In genomic region chr4:3074078-3074845, GRCh38 we compare ENCODE assay signal across 1 cellular context.
TF ChIP-seq lines count a peak whose summit lies in the region.

Gene HTT (plus strand): TSS chr4:3074681. CDS start chr4:3074826, 145 bp downstream.
Gene HTT-AS (minus strand): TSS chr4:3074538.

TF ChIP-seq in HepG2, 621 proteins besides CTCF, POLR2A, EP300 and RAD21 (continued from another document and continues in another):
- TF ChIP-seq TRAFD1 (CRISPR knock-in tag; IDR thresholded peaks at IDR 0.05; ENCODE audit: borderline replicate concordance) (no peak), HOXA3 (CRISPR knock-in tag; IDR thresholded peaks at IDR 0.05) (peak; percentile 60), PHF8 (CRISPR knock-in tag; IDR thresholded peaks at IDR 0.05) (peak; percentile 86), ZNF225 (CRISPR knock-in tag; IDR thresholded peaks at IDR 0.05) (peak; percentile 35; the same call in 1 of the 2 replicates), FOSL1 (CRISPR knock-in tag; IDR thresholded peaks at IDR 0.05; ENCODE audit: borderline replicate concordance) (no peak), MAZ (IDR thresholded peaks at IDR 0.05; ENCODE audit: borderline replicate concordance, low read depth, low read length) (peak; percentile 73; the same call in 1 of the 2 replicates), MAZ (CRISPR knock-in tag; IDR thresholded peaks at IDR 0.05; ENCODE audit: low read depth) (peak; percentile 67; the same call in 1 of the 2 replicates), TCF7 (IDR thresholded peaks at IDR 0.05; ENCODE audit: low read depth) (no peak), ZNF7 (CRISPR knock-in tag; IDR thresholded peaks at IDR 0.05) (no peak), CCDC6 (CRISPR knock-in tag; IDR thresholded peaks at IDR 0.05) (no peak), PRDM4 (CRISPR knock-in tag; IDR thresholded peaks at IDR 0.05; ENCODE audit: borderline replicate concordance) (no peak), ZNF567 (CRISPR knock-in tag; IDR thresholded peaks at IDR 0.05; ENCODE audit: borderline replicate concordance) (no peak), ONECUT2 (CRISPR knock-in tag; IDR thresholded peaks at IDR 0.05) (no peak), ZNF713 (CRISPR knock-in tag; IDR thresholded peaks at IDR 0.05) (no peak), TBL1XR1 (IDR thresholded peaks at IDR 0.05; ENCODE audit: borderline replicate concordance, low read length, partially characterized antibody) (peak; percentile 3), TFE3 (CRISPR knock-in tag; IDR thresholded peaks at IDR 0.05) (0 out of 2 replicates have a peak, but pooled peaks have one; percentile 0), SALL2 (CRISPR knock-in tag; IDR thresholded peaks at IDR 0.05) (no peak), FOXC1 (CRISPR knock-in tag; IDR thresholded peaks at IDR 0.05; ENCODE audit: borderline replicate concordance) (no peak), NFKB2 (CRISPR knock-in tag; IDR thresholded peaks at IDR 0.05; ENCODE audit: borderline replicate concordance) (no peak), UBTF (CRISPR knock-in tag; IDR thresholded peaks at IDR 0.05) (peak; percentile 31; the same call in 1 of the 2 replicates), ZNF446 (CRISPR knock-in tag; IDR thresholded peaks at IDR 0.05) (no peak), MIER3 (CRISPR knock-in tag; IDR thresholded peaks at IDR 0.05; ENCODE audit: borderline replicate concordance) (0 out of 2 replicates have a peak, but pooled peaks have one; percentile 40), GMEB1 (CRISPR knock-in tag; IDR thresholded peaks at IDR 0.05; ENCODE audit: borderline replicate concordance) (peak; percentile 89), ZNF615 (CRISPR knock-in tag; IDR thresholded peaks at IDR 0.05; ENCODE audit: borderline replicate concordance) (no peak), RBFOX2 (IDR thresholded peaks at IDR 0.05; ENCODE audit: low read depth, low read length) (peak; percentile 87), ZC3H13 (CRISPR knock-in tag; IDR thresholded peaks at IDR 0.05) (no peak), ZNF839 (CRISPR knock-in tag; IDR thresholded peaks at IDR 0.05; ENCODE audit: borderline replicate concordance) (peak; percentile 40; the same call in 1 of the 2 replicates), ZBTB38 (CRISPR knock-in tag; IDR thresholded peaks at IDR 0.05) (no peak), THAP8 (CRISPR knock-in tag; IDR thresholded peaks at IDR 0.05; ENCODE audit: borderline replicate concordance) (no peak), DPF2 (CRISPR knock-in tag; IDR thresholded peaks at IDR 0.05; ENCODE audit: borderline replicate concordance, low read depth) (no peak), ZNF781 (CRISPR knock-in tag; IDR thresholded peaks at IDR 0.05; ENCODE audit: borderline replicate concordance, not compliant biosample characterization) (no peak), POGK (CRISPR knock-in tag; conservative IDR thresholded peaks at IDR 0.05) (no peak), HNRNPLL (IDR thresholded peaks at IDR 0.05; ENCODE audit: low read depth, low read length, poor library complexity, severe bottlenecking) (peak; percentile 87), SMAD9 (CRISPR knock-in tag; IDR thresholded peaks at IDR 0.05) (no peak), ZNF556 (CRISPR knock-in tag; IDR thresholded peaks at IDR 0.05; ENCODE audit: borderline replicate concordance) (no peak; the same call in 1 of the 2 replicates), ZNF576 (CRISPR knock-in tag; IDR thresholded peaks at IDR 0.05) (no peak), GATAD2A (CRISPR knock-in tag; IDR thresholded peaks at IDR 0.05) (no peak), ZNF282 (IDR thresholded peaks at IDR 0.05; ENCODE audit: partially characterized antibody) (no peak), DNMT3B (CRISPR knock-in tag; conservative IDR thresholded peaks at IDR 0.05) (no peak), MXD4 (CRISPR knock-in tag; IDR thresholded peaks at IDR 0.05) (peak; percentile 11; the same call in 1 of the 2 replicates), AHDC1 (CRISPR knock-in tag; IDR thresholded peaks at IDR 0.05; ENCODE audit: borderline replicate concordance) (no peak), PHF21A (CRISPR knock-in tag; IDR thresholded peaks at IDR 0.05) (no peak)
